1 cellular context compared by ENCODE assay signal in the genomic region with DNA sequence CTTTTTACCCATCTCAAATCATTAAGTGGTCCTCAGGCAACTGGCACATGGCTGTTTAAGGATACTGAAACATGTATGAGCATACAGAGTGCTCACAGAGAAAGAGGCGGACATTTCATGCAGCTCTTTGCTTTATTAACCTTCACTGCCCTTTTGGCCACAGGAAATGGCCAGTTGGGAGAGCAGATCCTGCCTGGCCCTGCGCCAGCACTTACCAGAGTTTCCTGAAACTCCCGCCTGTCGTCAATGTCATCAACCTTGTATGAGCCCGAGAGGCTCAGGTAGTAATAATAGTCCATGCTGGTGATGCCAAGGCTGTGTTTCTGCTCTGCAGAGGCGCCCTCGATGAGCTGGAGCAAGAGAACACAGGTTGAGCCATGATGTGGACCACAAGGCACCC.
TF ChIP-seq lines count a peak whose summit lies in the region.

No MANE protein-coding gene starts in this region.

TF ChIP-seq in SK-N-SH treated with all-trans-retinoic acid at 6 μM for 48 hours, 23 proteins besides CTCF, POLR2A, EP300 and RAD21 (continued from another document):
- TF ChIP-seq, protein P1, sequence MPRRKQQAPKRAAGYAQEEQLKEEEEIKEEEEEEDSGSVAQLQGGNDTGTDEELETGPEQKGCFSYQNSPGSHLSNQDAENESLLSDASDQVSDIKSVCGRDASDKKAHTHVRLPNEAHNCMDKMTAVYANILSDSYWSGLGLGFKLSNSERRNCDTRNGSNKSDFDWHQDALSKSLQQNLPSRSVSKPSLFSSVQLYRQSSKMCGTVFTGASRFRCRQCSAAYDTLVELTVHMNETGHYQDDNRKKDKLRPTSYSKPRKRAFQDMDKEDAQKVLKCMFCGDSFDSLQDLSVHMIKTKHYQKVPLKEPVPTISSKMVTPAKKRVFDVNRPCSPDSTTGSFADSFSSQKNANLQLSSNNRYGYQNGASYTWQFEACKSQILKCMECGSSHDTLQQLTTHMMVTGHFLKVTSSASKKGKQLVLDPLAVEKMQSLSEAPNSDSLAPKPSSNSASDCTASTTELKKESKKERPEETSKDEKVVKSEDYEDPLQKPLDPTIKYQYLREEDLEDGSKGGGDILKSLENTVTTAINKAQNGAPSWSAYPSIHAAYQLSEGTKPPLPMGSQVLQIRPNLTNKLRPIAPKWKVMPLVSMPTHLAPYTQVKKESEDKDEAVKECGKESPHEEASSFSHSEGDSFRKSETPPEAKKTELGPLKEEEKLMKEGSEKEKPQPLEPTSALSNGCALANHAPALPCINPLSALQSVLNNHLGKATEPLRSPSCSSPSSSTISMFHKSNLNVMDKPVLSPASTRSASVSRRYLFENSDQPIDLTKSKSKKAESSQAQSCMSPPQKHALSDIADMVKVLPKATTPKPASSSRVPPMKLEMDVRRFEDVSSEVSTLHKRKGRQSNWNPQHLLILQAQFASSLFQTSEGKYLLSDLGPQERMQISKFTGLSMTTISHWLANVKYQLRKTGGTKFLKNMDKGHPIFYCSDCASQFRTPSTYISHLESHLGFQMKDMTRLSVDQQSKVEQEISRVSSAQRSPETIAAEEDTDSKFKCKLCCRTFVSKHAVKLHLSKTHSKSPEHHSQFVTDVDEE (CRISPR knock-in tag; IDR thresholded peaks at IDR 0.05), result no peak
- TF ChIP-seq BACH2 (CRISPR knock-in tag; IDR thresholded peaks at IDR 0.05; ENCODE audit: borderline replicate concordance) (no peak), ISL1 (CRISPR knock-in tag; IDR thresholded peaks at IDR 0.05) (no peak)
